ENCODE assay signal across 18 cellular contexts in genomic region chr11:123454796-123455195, GRCh38. TPM values are rescaled to one million over a fixed set of nuclear protein-coding genes. Genes with fewer than 3 reads are reported as not detected.
A peak's percentile ranks its signal among the peaks of the same experiment; 100 is the strongest.
DNase-seq lines count a peak whose midpoint lies in the region; TF ChIP-seq lines count a peak whose summit lies in the region.
"Had no signal": no experiment of that assay in that cellular context is flagged by ENCODE, and none has a peak within 500 bp of the region (broad histone marks: within the 10 kb centered on the region; RNA-seq: fewer than 3 reads in every experiment).

No MANE protein-coding gene starts in this region.

- no peaks in the 10 kb centered on the region for H3K27me3 ChIP-seq in GM23248 (replicated peaks; ENCODE audit: insufficient read depth)
- H3K27me3 ChIP-seq in neuronal stem cell (ENCODE audit: control insufficient read depth in 3 of 3, insufficient read depth in 3 of 3, low read depth in 1 of 3, low read length in 3 of 3): peaks cover 0 to 2% (median 0%) of the 10 kb centered on the region in 3 experiments
- H3K27me3 ChIP-seq in ascending aorta: no peaks in the 10 kb centered on the region
- H3K27me3 ChIP-seq: colonic mucosa, pancreas had no signal

- H4K91ac ChIP-seq in neuronal stem cell (ENCODE audit: low read depth, low read length, poor library complexity): no peak overlapping the region

- no peak for DNase-seq in activated CD4-positive, alpha-beta T cell treated with anti-CD3 and anti-CD28 coated beads, Interleukin-2, amount 10 ng/mL, durations not matched to agents 24 days and 14 days
- DNase-seq in activated CD4-positive, alpha-beta T cell treated with anti-CD3 and anti-CD28 coated beads, Interleukin-2, amount 50 U/mL, for 1 hour: no peak
- DNase-seq in GM23248 (no peak), fibroblast of pulmonary artery (ENCODE audit: low read depth) (no peak), neuronal stem cell (ENCODE audit: low spot score) (no peak), ascending aorta (ENCODE audit: low spot score in 2 of 2) (no peak), SHP77 (lab: John Stamatoyannopoulos, UW) (no peak)
- DNase-seq in activated T-helper 1 cell treated with anti-CD3 and anti-CD28 coated beads, Interleukin-12 subunit alpha, Interleukin-12 subunit beta, Interleukin-2, Interleukin-4 antibody, amounts not matched to agents 30 ng/mL and 10 ng/mL and 1 ng/mL, durations not matched to agents 14 hours and 24 hours and 36 hours (ENCODE audit: low spot score): no peak
- DNase-seq: amniotic stem cell; colonic mucosa; COR-L47; hypothalamus; left colon; NCI-H1436 treated with DMSO at 0.1 percent for 48 hours; NCI-H2227 treated with DMSO at 0.1 percent for 48 hours; NK-92 treated with Interleukin-12 subunit alpha and Interleukin-12 subunit beta, amount 100 ng/mL, for 24 hours; pancreas; SIG-M5 had no signal

- no peaks in the 10 kb centered on the region for H3K79me1 ChIP-seq in neuronal stem cell (ENCODE audit: low read depth, low read length)

- H3K36me3 Mint-ChIP-seq in activated CD4-positive, alpha-beta T cell treated with anti-CD3 and anti-CD28 coated beads, Interleukin-2, amount 10 ng/mL, durations not matched to agents 24 days and 14 days (ENCODE audit: low read depth): peaks cover 44% of the 10 kb centered on the region
- peaks cover 39% of the 10 kb centered on the region for H3K36me3 Mint-ChIP-seq in activated T-helper 1 cell treated with anti-CD3 and anti-CD28 coated beads, Interleukin-12 subunit alpha, Interleukin-12 subunit beta, Interleukin-2, Interleukin-4 antibody, amounts not matched to agents 30 ng/mL and 10 ng/mL and 1 ng/mL, durations not matched to agents 14 hours and 24 hours and 36 hours (ENCODE audit: low read depth)

- no peak overlapping the region for H2BK120ac ChIP-seq in neuronal stem cell (ENCODE audit: low read depth, low read length)

- H3K4me2 ChIP-seq in GM23248 (ENCODE audit: unreplicated experiment) (peak overlapping the region; percentile 20), neuronal stem cell (ENCODE audit: insufficient read depth, low read length, poor library complexity, severe bottlenecking) (no peak overlapping the region)

- H3F3A ChIP-seq in GM23248 (ENCODE audit: insufficient read depth): peaks cover 22% of the 10 kb centered on the region

- H3K9me3 ChIP-seq in GM23248 (ENCODE audit: low read depth) (no peaks in the 10 kb centered on the region), neuronal stem cell (replicated peaks in 1 of 2; ENCODE audit: control insufficient read depth in 2 of 2, insufficient read depth in 1 of 2, low read depth in 1 of 2, low read length in 2 of 2) (no peaks in the 10 kb centered on the region), ascending aorta (no peaks in the 10 kb centered on the region)
- H3K9me3 ChIP-seq: colonic mucosa, pancreas had no signal

- H4K20me1 ChIP-seq in GM23248 (ENCODE audit: insufficient read depth): no peaks in the 10 kb centered on the region

- intact Hi-C loops in activated CD4-positive, alpha-beta T cell treated with anti-CD3 and anti-CD28 coated beads, Interleukin-2, amount 10 ng/mL, durations not matched to agents 24 days and 14 days (cut with micrococcal nuclease): loop anchor here (1.0 to 10.0 kb wide), 7 partner anchors 15 to 370 kb away; no protein-coding TSS in a partner anchor
- intact Hi-C loops in activated T-helper 1 cell treated with anti-CD3 and anti-CD28 coated beads, Interleukin-12 subunit alpha, Interleukin-12 subunit beta, Interleukin-2, Interleukin-4 antibody, amounts not matched to agents 30 ng/mL and 10 ng/mL and 1 ng/mL, durations not matched to agents 14 hours and 24 hours and 36 hours (cut with micrococcal nuclease): loop anchor here (1.0 to 2.0 kb wide), 8 partner anchors 15 to 392 kb away; partner anchors contain the start of gene HSPA8
- intact Hi-C loops in ascending aorta (cut with DNase I): no loop called here

- H2AFZ ChIP-seq in GM23248: no peak overlapping the region
- no peak overlapping the region for H2AFZ ChIP-seq in neuronal stem cell (ENCODE audit: low read length)

- H3K4ac ChIP-seq in neuronal stem cell (ENCODE audit: low read length): no peak overlapping the region

- TF ChIP-seq CTCF in fibroblast of pulmonary artery (IDR thresholded peaks at IDR 0.05; ENCODE audit: low read length, missing control alignments) (no peak), ascending aorta (IDR thresholded peaks at IDR 0.05) (no peak)

- H3K4me1 Mint-ChIP-seq in activated CD4-positive, alpha-beta T cell treated with anti-CD3 and anti-CD28 coated beads, Interleukin-2, amount 10 ng/mL, durations not matched to agents 24 days and 14 days: peaks cover 73% of the 10 kb centered on the region
- H3K4me1 Mint-ChIP-seq in activated T-helper 1 cell treated with anti-CD3 and anti-CD28 coated beads, Interleukin-12 subunit alpha, Interleukin-12 subunit beta, Interleukin-2, Interleukin-4 antibody, amounts not matched to agents 30 ng/mL and 10 ng/mL and 1 ng/mL, durations not matched to agents 14 hours and 24 hours and 36 hours (ENCODE audit: low read depth): peaks cover 97% of the 10 kb centered on the region

- H3K23ac ChIP-seq in neuronal stem cell (ENCODE audit: low read depth, low read length, poor library complexity): no peak overlapping the region

- no peaks in the 10 kb centered on the region for H3K9me3 Mint-ChIP-seq in activated CD4-positive, alpha-beta T cell treated with anti-CD3 and anti-CD28 coated beads, Interleukin-2, amount 10 ng/mL, durations not matched to agents 24 days and 14 days
- H3K9me3 Mint-ChIP-seq in activated T-helper 1 cell treated with anti-CD3 and anti-CD28 coated beads, Interleukin-12 subunit alpha, Interleukin-12 subunit beta, Interleukin-2, Interleukin-4 antibody, amounts not matched to agents 30 ng/mL and 10 ng/mL and 1 ng/mL, durations not matched to agents 14 hours and 24 hours and 36 hours: no peaks in the 10 kb centered on the region

- H3K9ac ChIP-seq in GM23248: peak overlapping the region; percentile 63
- H3K9ac ChIP-seq in neuronal stem cell (ENCODE audit: low read depth, low read length, poor library complexity): no peak overlapping the region

- peak overlapping the region; percentile 82 for H3K4me3 Mint-ChIP-seq in activated CD4-positive, alpha-beta T cell treated with anti-CD3 and anti-CD28 coated beads, Interleukin-2, amount 10 ng/mL, durations not matched to agents 24 days and 14 days
- H3K4me3 Mint-ChIP-seq in activated T-helper 1 cell treated with anti-CD3 and anti-CD28 coated beads, Interleukin-12 subunit alpha, Interleukin-12 subunit beta, Interleukin-2, Interleukin-4 antibody, amounts not matched to agents 30 ng/mL and 10 ng/mL and 1 ng/mL, durations not matched to agents 14 hours and 24 hours and 36 hours: peak overlapping the region; percentile 82

- no peaks in the 10 kb centered on the region for H3K27me3 Mint-ChIP-seq in activated CD4-positive, alpha-beta T cell treated with anti-CD3 and anti-CD28 coated beads, Interleukin-2, amount 10 ng/mL, durations not matched to agents 24 days and 14 days
- H3K27me3 Mint-ChIP-seq in activated T-helper 1 cell treated with anti-CD3 and anti-CD28 coated beads, Interleukin-12 subunit alpha, Interleukin-12 subunit beta, Interleukin-2, Interleukin-4 antibody, amounts not matched to agents 30 ng/mL and 10 ng/mL and 1 ng/mL, durations not matched to agents 14 hours and 24 hours and 36 hours (ENCODE audit: insufficient read depth): no peaks in the 10 kb centered on the region

- no peak overlapping the region for H2AK5ac ChIP-seq in neuronal stem cell (ENCODE audit: low read depth, low read length)

- H3K4me3 ChIP-seq in GM23248 (no peak overlapping the region), fibroblast of pulmonary artery (replicated peaks; ENCODE audit: low read depth, low read length) (peak overlapping the region; percentile 19), neuronal stem cell (ENCODE audit: low read length in 2 of 2) (no peak overlapping the region), ascending aorta (no peak overlapping the region)
- H3K4me3 ChIP-seq: colonic mucosa, pancreas had no signal

- H3K4me1 ChIP-seq in GM23248 (ENCODE audit: insufficient read depth): peaks cover 35% of the 10 kb centered on the region
- H3K4me1 ChIP-seq in neuronal stem cell (ENCODE audit: control insufficient read depth in 2 of 2, insufficient read depth in 1 of 2, low read depth in 1 of 2, low read length in 2 of 2): peaks cover 0 to 2% of the 10 kb centered on the region in 2 donors
- H3K4me1 ChIP-seq in ascending aorta: no peaks in the 10 kb centered on the region
- H3K4me1 ChIP-seq: colonic mucosa, pancreas had no signal

- peak overlapping the region; percentile 94 for H3K27ac Mint-ChIP-seq in activated CD4-positive, alpha-beta T cell treated with anti-CD3 and anti-CD28 coated beads, Interleukin-2, amount 10 ng/mL, durations not matched to agents 24 days and 14 days
- H3K27ac Mint-ChIP-seq in activated T-helper 1 cell treated with anti-CD3 and anti-CD28 coated beads, Interleukin-12 subunit alpha, Interleukin-12 subunit beta, Interleukin-2, Interleukin-4 antibody, amounts not matched to agents 30 ng/mL and 10 ng/mL and 1 ng/mL, durations not matched to agents 14 hours and 24 hours and 36 hours: peak overlapping the region; percentile 97

- H2BK12ac ChIP-seq in neuronal stem cell (ENCODE audit: low read length): no peak overlapping the region

- H3K27ac ChIP-seq in GM23248 (peak overlapping the region; percentile 76), neuronal stem cell (replicated peaks; ENCODE audit: low read length) (no peak overlapping the region), ascending aorta (no peak overlapping the region)
- H3K27ac ChIP-seq: colonic mucosa, pancreas had no signal

- no peak overlapping the region for H3K14ac ChIP-seq in neuronal stem cell (ENCODE audit: low read length)

- H3K36me3 ChIP-seq in GM23248 (ENCODE audit: low read depth) (no peaks in the 10 kb centered on the region), neuronal stem cell (replicated peaks in 1 of 2; ENCODE audit: control insufficient read depth in 2 of 2, insufficient read depth in 2 of 2, low read length in 2 of 2) (no peaks in the 10 kb centered on the region), ascending aorta (no peaks in the 10 kb centered on the region)
- H3K36me3 ChIP-seq: colonic mucosa, pancreas had no signal

- H3K79me2 ChIP-seq in GM23248 (ENCODE audit: insufficient read depth): peaks cover 84% of the 10 kb centered on the region

- H4K8ac ChIP-seq in neuronal stem cell (ENCODE audit: low read depth, low read length): no peak overlapping the region

- no peak overlapping the region for H2BK5ac ChIP-seq in neuronal stem cell (ENCODE audit: low read length)

- H3K9me2 ChIP-seq in GM23248 (ENCODE audit: insufficient read depth): no peaks in the 10 kb centered on the region

- in situ Hi-C loops in GM23248 (cut with MboI): no loop called here

- H3K18ac ChIP-seq in neuronal stem cell (ENCODE audit: low read length): no peak overlapping the region

- no peak overlapping the region for H2BK15ac ChIP-seq in neuronal stem cell (ENCODE audit: low read length)

RNA-seq across cellular contexts. Expression of gene GRAMD1B, which starts 24.7 kb away (rescaled TPM):
- total RNA-seq in activated CD4-positive, alpha-beta T cell treated with anti-CD3 and anti-CD28 coated beads, Interleukin-2, amount 10 ng/mL, durations not matched to agents 24 days and 14 days: 117 TPM in 2 replicates
- 14.8 and 21.4 TPM in 2 replicates for total RNA-seq in GM23248 (2014; rRNA removed; shearing (Covaris generic))
- 3.3 and 4.1 TPM in 2 replicates for polyA plus RNA-seq in GM23248 (2016; fragmentation: Nextera tagmentation; extraction: Ambion mirVana)
- total RNA-seq in activated T-helper 1 cell treated with anti-CD3 and anti-CD28 coated beads, Interleukin-12 subunit alpha, Interleukin-12 subunit beta, Interleukin-2, Interleukin-4 antibody, amounts not matched to agents 30 ng/mL and 10 ng/mL and 1 ng/mL, durations not matched to agents 14 hours and 24 hours and 36 hours: 154 and 155 TPM in 2 replicates
- 13.1 TPM for polyA plus RNA-seq in neuronal stem cell (2013, experiment 1 of 2)
- 12.8 TPM for polyA plus RNA-seq in neuronal stem cell (2013, experiment 2 of 2)
- 1.4 TPM for total RNA-seq in ascending aorta
